In genomic region chr4:156779046-156779445, GRCh38 we compare ENCODE assay signal across 17 cellular contexts.
DNase-seq lines count a peak whose midpoint lies in the region; TF ChIP-seq lines count a peak whose summit lies in the region.
"Had no signal": no experiment of that assay in that cellular context is flagged by ENCODE, and none has a peak within 500 bp of the region (broad histone marks: within the 10 kb centered on the region; RNA-seq: fewer than 3 reads in every experiment).

No MANE protein-coding gene starts in this region.

- H3K4me1 ChIP-seq in breast epithelium, result no peaks in the 10 kb centered on the region
- H3K4me1 ChIP-seq in mammary epithelial cell (ENCODE audit: insufficient read depth, low read length), result peaks cover 75% of the 10 kb centered on the region
- peaks cover 0 to 8% of the 10 kb centered on the region in 2 donors for H3K4me1 ChIP-seq in uterus
- H3K4me1 ChIP-seq: pancreas had no signal

- H3K36me3 Mint-ChIP-seq in MCF 10A (ENCODE audit: insufficient read depth, unreplicated experiment), result peaks cover 7% of the 10 kb centered on the region

- POLR2A ChIA-PET in MCF 10A (lab: Yijun Ruan, JAX), result interaction anchor here (0.6 to 1.2 kb wide), 10 partner anchors 9 to 241 kb away, joined by 3 to 8 read pairs (median 4); no protein-coding TSS in a partner anchor

- H3K27me3 Mint-ChIP-seq in MCF 10A (ENCODE audit: insufficient read depth, unreplicated experiment), result no peaks in the 10 kb centered on the region
- H3K27me3 Mint-ChIP-seq: T-helper 17 cell had no signal

- no peak overlapping the region for H3K4me2 ChIP-seq in mammary epithelial cell (ENCODE audit: insufficient read depth, low read depth, low read length)

- H3K4me3 ChIP-seq in breast epithelium (no peak overlapping the region), mammary epithelial cell (replicated peaks in 1 of 3; ENCODE audit: insufficient read depth in 1 of 3, low read depth in 2 of 3, low read length in 3 of 3) (no peak overlapping the region), uterus (no peak overlapping the region)
- H3K4me3 ChIP-seq: gastrocnemius medialis, pancreas had no signal

- no peaks in the 10 kb centered on the region for H3K27me3 ChIP-seq in breast epithelium
- H3K27me3 ChIP-seq in mammary epithelial cell (ENCODE audit: insufficient read depth, low read length), result no peaks in the 10 kb centered on the region
- no peaks in the 10 kb centered on the region for H3K27me3 ChIP-seq in uterus
- H3K27me3 ChIP-seq: gastrocnemius medialis, pancreas had no signal

- intact Hi-C loops in MCF 10A (cut with micrococcal nuclease), result loop anchor here (2.0 to 10.0 kb wide), 3 partner anchors 20 to 346 kb away; no protein-coding TSS in a partner anchor
- intact Hi-C loops in breast epithelium (cut with DNase I; ENCODE audit: low total_unique reads), result no loop called here
- intact Hi-C loops in mammary epithelial cell (cut with micrococcal nuclease), result loop anchor here (1.0 to 10.0 kb wide), 3 partner anchors 19 to 184 kb away; no protein-coding TSS in a partner anchor
- intact Hi-C loops in uterus (cut with DNase I; ENCODE audit: low total_unique reads), result no loop called here

- DNase-seq in MCF 10A (ENCODE audit: unreplicated experiment), result no peak
- no peak for DNase-seq in breast epithelium (ENCODE audit: low spot score in 2 of 2)
- DNase-seq in mammary epithelial cell, result no peak
- peak; percentile 32 for DNase-seq in left kidney (ENCODE audit: low read depth, low spot score)
- peak; percentile 16 to 38 for DNase-seq in uterus
- DNase-seq in stimulated activated CD4-positive, alpha-beta T cell treated with anti-CD3 and anti-CD28 coated beads, Interleukin-2, amount 100 ng/mL, for 24 hours, result no peak
- DNase-seq in G401 (ENCODE audit: low spot score), result no peak
- DNase-seq in NCI-H1417 (lab: John Stamatoyannopoulos, UW), result no peak
- DNase-seq: activated CD4-positive, CD25-positive, alpha-beta regulatory T cell; activated gamma-delta T cell; gastrocnemius medialis; NCI-H187 treated with DMSO at 0.1 percent for 48 hours; NCI-H82; pancreas; RPMI8226; T-helper 17 cell had no signal

- BruUV-seq in MCF 10A (replicated peaks; lab: Mats Ljungman, UMichigan), result no TSS peak
- BruUV-seq in mammary epithelial cell (replicated peaks; lab: Mats Ljungman, UMichigan), result no TSS peak

- peaks cover 42% of the 10 kb centered on the region for H3K79me2 ChIP-seq in mammary epithelial cell (ENCODE audit: insufficient read depth, low read length)

- dilution Hi-C loops in mammary epithelial cell (cut with HindIII; ENCODE audit: low sequenced_read_pairs), result no loop called here

- TF ChIP-seq CTCF in MCF 10A (IDR thresholded peaks at IDR 0.05; ENCODE audit: unreplicated experiment) (no peak), breast epithelium (IDR thresholded peaks at IDR 0.05) (no peak), mammary epithelial cell (conservative IDR thresholded peaks at IDR 0.05 in 1 of 2, IDR thresholded peaks at IDR 0.05 in 1 of 2; ENCODE audit: extremely low read depth in 1 of 2, insufficient read depth in 1 of 2, low read depth in 1 of 2, low read length in 2 of 2) (no peak), uterus (IDR thresholded peaks at IDR 0.05) (no peak)

- H3K27ac Mint-ChIP-seq in MCF 10A (ENCODE audit: low read depth, unreplicated experiment), result peak overlapping the region; percentile 52
- H3K27ac Mint-ChIP-seq: T-helper 17 cell had no signal

- H4K20me1 ChIP-seq in mammary epithelial cell (ENCODE audit: insufficient read depth, low read length), result no peaks in the 10 kb centered on the region

- peak overlapping the region; percentile 42 for H3K9ac ChIP-seq in mammary epithelial cell (ENCODE audit: insufficient read depth, low read length)

- H3K27ac ChIP-seq in breast epithelium (no peak overlapping the region), mammary epithelial cell (ENCODE audit: insufficient read depth, low read depth, low read length) (peak overlapping the region; percentile 98), uterus (peak overlapping the region; percentile 53 to 55)
- H3K27ac ChIP-seq: gastrocnemius medialis, pancreas had no signal

- no peaks in the 10 kb centered on the region for H3K36me3 ChIP-seq in breast epithelium
- peaks cover 3% of the 10 kb centered on the region for H3K36me3 ChIP-seq in mammary epithelial cell (ENCODE audit: insufficient read depth, low read length)
- H3K36me3 ChIP-seq in uterus, result no peaks in the 10 kb centered on the region
- H3K36me3 ChIP-seq: gastrocnemius medialis, pancreas had no signal

- in situ Hi-C loops in mammary epithelial cell (cut with MboI; ENCODE audit: low sequenced_read_pairs in 2 of 2) (loop anchor here in 1 of 2 donors (10.0 kb wide), 1 partner anchor 304 kb away; no protein-coding TSS in a partner anchor), G401 (cut with HindIII; ENCODE audit: low sequenced_read_pairs) (no loop called here)

- H3K4me1 Mint-ChIP-seq in MCF 10A (ENCODE audit: insufficient read depth, unreplicated experiment), result peaks cover 47% of the 10 kb centered on the region
- H3K4me1 Mint-ChIP-seq: T-helper 17 cell had no signal

- H3K4me3 Mint-ChIP-seq in MCF 10A (ENCODE audit: unreplicated experiment), result no peak overlapping the region
- H3K4me3 Mint-ChIP-seq: brain, T-helper 17 cell had no signal

- peaks cover 5% of the 10 kb centered on the region for H3K9me3 Mint-ChIP-seq in MCF 10A (ENCODE audit: unreplicated experiment)

- TF ChIP-seq POLR2A in breast epithelium (IDR thresholded peaks at IDR 0.05), result no peak
- TF ChIP-seq POLR2A in uterus (IDR thresholded peaks at IDR 0.05), result no peak

- H2AFZ ChIP-seq in mammary epithelial cell (ENCODE audit: low read depth, low read length), result no peak overlapping the region

- CTCF ChIA-PET in MCF 10A (lab: Yijun Ruan, JAX), result interaction anchor here (0.6 to 1.2 kb wide), 2 partner anchors 15 to 189 kb away, joined by 3 to 5 read pairs; no protein-coding TSS in a partner anchor
- CTCF ChIA-PET in mammary epithelial cell (lab: Charles Lee; ENCODE audit: low non-redundant PET), result no interaction called here

- 57% methylated on average over 4 of the region's 4 CpGs for WGBS in mammary epithelial cell (ENCODE audit: low coverage, missing lambda C conversion rate)

- no peaks in the 10 kb centered on the region for H3K9me3 ChIP-seq in breast epithelium
- no peaks in the 10 kb centered on the region for H3K9me3 ChIP-seq in mammary epithelial cell (replicated peaks; ENCODE audit: insufficient read depth, low read length)
- H3K9me3 ChIP-seq in uterus, result no peaks in the 10 kb centered on the region
- H3K9me3 ChIP-seq: gastrocnemius medialis, pancreas had no signal

Comparison
In these comparisons a context has a peak if more than half of its experiments do, and no peak if none do; other contexts are left out.
1. H3K27ac ChIP-seq: peak in mammary epithelial cell (single experiment) and uterus (2 of 2); none in breast epithelium (0 of 2).
2. intact Hi-C loops: an anchor here in MCF 10A (2.0 to 10.0 kb wide) and mammary epithelial cell (1.0 to 10.0 kb wide); none called in breast epithelium and uterus.
3. DNase-seq: peak in left kidney (single experiment) and uterus (2 of 2); none in MCF 10A (single experiment), breast epithelium (0 of 2), mammary epithelial cell (single experiment), stimulated activated CD4-positive, alpha-beta T cell treated with anti-CD3 and anti-CD28 coated beads, Interleukin-2, amount 100 ng/mL, for 24 hours (0 of 2), G401 (single experiment) and NCI-H1417 (0 of 3).